In the genomic region with DNA sequence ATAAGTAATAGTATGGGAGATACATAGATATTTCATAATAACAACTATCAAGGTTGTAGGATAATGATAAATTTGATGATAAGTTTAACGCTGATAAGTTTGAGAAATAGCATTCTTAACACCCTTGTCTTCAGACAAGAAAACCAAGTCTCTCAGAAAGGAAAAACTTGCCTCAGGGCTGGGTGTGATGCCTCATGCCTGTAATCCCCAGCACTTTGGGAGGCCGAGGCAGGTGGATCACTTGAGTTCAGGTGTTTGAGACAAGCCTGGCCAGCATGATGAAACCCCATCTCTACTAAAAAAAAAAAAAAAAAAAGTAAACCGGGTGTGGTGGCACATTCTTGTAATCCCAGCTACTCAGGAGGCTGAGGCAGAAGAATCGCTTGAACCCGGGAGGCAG, we compare ENCODE assay signal across 3 cellular contexts.
"Had no signal": no experiment of that assay in that cellular context is flagged by ENCODE, and none has a peak within 500 bp of the region (broad histone marks: within the 10 kb centered on the region; RNA-seq: fewer than 3 reads in every experiment).

No MANE protein-coding gene starts in this region.

- DNase-seq: GDM1, GF-D8 had no signal

- H3K4me3 ChIP-seq: GM12878 had no signal

- ATAC-seq: GM12878 had no signal
